1 cellular context compared by ENCODE assay signal in the genomic region with DNA sequence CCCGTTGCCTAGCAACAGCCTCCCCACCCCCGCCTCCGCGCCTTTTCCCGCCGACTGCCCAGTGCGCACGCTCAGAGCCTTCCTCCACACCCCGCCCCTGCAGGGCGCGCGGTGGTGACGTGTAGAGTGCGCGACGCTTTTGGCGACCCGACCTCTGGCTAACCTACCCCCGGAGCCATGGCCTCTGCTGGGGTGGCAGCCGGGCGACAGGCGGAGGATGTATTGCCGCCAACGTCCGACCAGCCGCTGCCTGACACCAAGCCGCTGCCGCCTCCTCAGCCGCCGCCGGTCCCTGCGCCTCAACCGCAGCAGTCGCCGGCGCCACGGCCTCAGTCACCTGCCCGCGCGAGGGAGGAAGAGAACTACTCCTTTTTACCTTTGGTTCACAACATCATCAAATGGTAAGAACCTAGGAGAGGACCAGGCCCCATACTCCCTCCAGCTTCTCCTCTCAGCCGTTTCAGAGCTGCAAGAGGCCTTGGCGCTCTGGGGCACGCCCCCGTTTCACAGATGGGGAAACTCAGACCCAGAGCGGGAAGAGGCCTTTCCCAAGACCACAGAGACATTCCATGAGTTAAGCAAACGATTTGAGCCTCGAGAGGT.
TF ChIP-seq lines count a peak whose summit lies in the region.

TSS of gene MED9 (plus strand) at position 136 of the 603 bp plus-strand sequence. CDS start at position 178, 42 bp downstream.

TF ChIP-seq in GM12878, 131 proteins besides CTCF, POLR2A, EP300 and RAD21 (continued from another document and continues in another):
- TF ChIP-seq, protein P1, sequence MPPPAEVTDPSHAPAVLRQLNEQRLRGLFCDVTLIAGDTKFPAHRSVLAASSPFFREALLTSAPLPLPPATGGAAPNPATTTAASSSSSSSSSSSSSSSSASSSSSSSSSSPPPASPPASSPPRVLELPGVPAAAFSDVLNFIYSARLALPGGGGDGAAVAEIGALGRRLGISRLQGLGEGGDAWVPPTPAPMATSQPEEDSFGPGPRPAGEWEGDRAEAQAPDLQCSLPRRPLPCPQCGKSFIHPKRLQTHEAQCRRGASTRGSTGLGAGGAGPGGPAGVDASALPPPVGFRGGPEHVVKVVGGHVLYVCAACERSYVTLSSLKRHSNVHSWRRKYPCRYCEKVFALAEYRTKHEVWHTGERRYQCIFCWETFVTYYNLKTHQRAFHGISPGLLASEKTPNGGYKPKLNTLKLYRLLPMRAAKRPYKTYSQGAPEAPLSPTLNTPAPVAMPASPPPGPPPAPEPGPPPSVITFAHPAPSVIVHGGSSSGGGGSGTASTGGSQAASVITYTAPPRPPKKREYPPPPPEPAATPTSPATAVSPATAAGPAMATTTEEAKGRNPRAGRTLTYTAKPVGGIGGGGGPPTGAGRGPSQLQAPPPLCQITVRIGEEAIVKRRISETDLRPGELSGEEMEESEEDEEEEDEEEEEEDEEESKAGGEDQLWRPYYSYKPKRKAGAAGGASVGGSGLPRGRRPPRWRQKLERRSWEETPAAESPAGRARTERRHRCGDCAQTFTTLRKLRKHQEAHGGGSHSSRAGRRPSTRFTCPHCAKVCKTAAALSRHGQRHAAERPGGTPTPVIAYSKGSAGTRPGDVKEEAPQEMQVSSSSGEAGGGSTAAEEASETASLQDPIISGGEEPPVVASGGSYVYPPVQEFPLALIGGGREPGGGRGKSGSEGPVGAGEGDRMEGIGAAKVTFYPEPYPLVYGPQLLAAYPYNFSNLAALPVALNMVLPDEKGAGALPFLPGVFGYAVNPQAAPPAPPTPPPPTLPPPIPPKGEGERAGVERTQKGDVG (CRISPR knock-in tag; IDR thresholded peaks at IDR 0.05) = no peak
- TF ChIP-seq, protein P2, sequence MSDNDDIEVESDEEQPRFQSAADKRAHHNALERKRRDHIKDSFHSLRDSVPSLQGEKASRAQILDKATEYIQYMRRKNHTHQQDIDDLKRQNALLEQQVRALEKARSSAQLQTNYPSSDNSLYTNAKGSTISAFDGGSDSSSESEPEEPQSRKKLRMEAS (IDR thresholded peaks at IDR 0.05; ENCODE audit: low read depth, low read length) = peak; percentile 50; the same call in 1 of the 2 replicates
- peak; percentile 40 for TF ChIP-seq BRCA1 (IDR thresholded peaks at IDR 0.05; ENCODE audit: low read depth, low read length)
- TF ChIP-seq MXI1 (IDR thresholded peaks at IDR 0.05; ENCODE audit: low read depth, low read length) = peak; percentile 77
- no peak for TF ChIP-seq GABPA (IDR thresholded peaks at IDR 0.05; ENCODE audit: low read depth)
- TF ChIP-seq MTA2 (IDR thresholded peaks at IDR 0.05; ENCODE audit: low read depth) = no peak
- peak; percentile 38; the same call in 1 of the 3 replicates for TF ChIP-seq POU2F2 (IDR thresholded peaks at IDR 0.05; ENCODE audit: borderline replicate concordance, low read depth, low read length)
- no peak for TF ChIP-seq ZBTB40 (IDR thresholded peaks at IDR 0.05; ENCODE audit: borderline replicate concordance)
- no peak for TF ChIP-seq SUZ12 (IDR thresholded peaks at IDR 0.05; ENCODE audit: unreplicated experiment)
- TF ChIP-seq, protein P3, sequence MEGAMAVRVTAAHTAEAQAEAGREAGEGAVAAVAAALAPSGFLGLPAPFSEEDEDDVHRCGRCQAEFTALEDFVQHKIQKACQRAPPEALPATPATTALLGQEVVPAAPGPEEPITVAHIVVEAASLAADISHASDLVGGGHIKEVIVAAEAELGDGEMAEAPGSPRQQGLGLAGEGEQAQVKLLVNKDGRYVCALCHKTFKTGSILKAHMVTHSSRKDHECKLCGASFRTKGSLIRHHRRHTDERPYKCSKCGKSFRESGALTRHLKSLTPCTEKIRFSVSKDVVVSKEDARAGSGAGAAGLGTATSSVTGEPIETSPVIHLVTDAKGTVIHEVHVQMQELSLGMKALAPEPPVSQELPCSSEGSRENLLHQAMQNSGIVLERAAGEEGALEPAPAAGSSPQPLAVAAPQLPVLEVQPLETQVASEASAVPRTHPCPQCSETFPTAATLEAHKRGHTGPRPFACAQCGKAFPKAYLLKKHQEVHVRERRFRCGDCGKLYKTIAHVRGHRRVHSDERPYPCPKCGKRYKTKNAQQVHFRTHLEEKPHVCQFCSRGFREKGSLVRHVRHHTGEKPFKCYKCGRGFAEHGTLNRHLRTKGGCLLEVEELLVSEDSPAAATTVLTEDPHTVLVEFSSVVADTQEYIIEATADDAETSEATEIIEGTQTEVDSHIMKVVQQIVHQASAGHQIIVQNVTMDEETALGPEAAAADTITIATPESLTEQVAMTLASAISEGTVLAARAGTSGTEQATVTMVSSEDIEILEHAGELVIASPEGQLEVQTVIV (IDR thresholded peaks at IDR 0.05; ENCODE audit: borderline replicate concordance, partially characterized antibody) = no peak
- TF ChIP-seq, protein P4, sequence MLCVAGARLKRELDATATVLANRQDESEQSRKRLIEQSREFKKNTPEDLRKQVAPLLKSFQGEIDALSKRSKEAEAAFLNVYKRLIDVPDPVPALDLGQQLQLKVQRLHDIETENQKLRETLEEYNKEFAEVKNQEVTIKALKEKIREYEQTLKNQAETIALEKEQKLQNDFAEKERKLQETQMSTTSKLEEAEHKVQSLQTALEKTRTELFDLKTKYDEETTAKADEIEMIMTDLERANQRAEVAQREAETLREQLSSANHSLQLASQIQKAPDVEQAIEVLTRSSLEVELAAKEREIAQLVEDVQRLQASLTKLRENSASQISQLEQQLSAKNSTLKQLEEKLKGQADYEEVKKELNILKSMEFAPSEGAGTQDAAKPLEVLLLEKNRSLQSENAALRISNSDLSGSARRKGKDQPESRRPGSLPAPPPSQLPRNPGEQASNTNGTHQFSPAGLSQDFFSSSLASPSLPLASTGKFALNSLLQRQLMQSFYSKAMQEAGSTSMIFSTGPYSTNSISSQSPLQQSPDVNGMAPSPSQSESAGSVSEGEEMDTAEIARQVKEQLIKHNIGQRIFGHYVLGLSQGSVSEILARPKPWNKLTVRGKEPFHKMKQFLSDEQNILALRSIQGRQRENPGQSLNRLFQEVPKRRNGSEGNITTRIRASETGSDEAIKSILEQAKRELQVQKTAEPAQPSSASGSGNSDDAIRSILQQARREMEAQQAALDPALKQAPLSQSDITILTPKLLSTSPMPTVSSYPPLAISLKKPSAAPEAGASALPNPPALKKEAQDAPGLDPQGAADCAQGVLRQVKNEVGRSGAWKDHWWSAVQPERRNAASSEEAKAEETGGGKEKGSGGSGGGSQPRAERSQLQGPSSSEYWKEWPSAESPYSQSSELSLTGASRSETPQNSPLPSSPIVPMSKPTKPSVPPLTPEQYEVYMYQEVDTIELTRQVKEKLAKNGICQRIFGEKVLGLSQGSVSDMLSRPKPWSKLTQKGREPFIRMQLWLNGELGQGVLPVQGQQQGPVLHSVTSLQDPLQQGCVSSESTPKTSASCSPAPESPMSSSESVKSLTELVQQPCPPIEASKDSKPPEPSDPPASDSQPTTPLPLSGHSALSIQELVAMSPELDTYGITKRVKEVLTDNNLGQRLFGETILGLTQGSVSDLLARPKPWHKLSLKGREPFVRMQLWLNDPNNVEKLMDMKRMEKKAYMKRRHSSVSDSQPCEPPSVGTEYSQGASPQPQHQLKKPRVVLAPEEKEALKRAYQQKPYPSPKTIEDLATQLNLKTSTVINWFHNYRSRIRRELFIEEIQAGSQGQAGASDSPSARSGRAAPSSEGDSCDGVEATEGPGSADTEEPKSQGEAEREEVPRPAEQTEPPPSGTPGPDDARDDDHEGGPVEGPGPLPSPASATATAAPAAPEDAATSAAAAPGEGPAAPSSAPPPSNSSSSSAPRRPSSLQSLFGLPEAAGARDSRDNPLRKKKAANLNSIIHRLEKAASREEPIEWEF (IDR thresholded peaks at IDR 0.05; ENCODE audit: insufficient replicate concordance, low read depth, low read length) = no peak
- TF ChIP-seq RAD51 (IDR thresholded peaks at IDR 0.05) = no peak
- no peak for TF ChIP-seq BCL3 (IDR thresholded peaks at IDR 0.05; ENCODE audit: borderline replicate concordance, insufficient read depth, low read depth, low read length, poor library complexity, severe bottlenecking)
- no peak for TF ChIP-seq SUPT20H (IDR thresholded peaks at IDR 0.05; ENCODE audit: borderline replicate concordance, control insufficient read depth, low read depth, low read length)
- TF ChIP-seq ZNF24 (IDR thresholded peaks at IDR 0.05) = no peak
- TF ChIP-seq MYC (IDR thresholded peaks at IDR 0.05; ENCODE audit: insufficient read depth, insufficient read length, insufficient replicate concordance, low read length, severe bottlenecking) = no peak
- no peak for TF ChIP-seq PAX8 (IDR thresholded peaks at IDR 0.05)
- peak; percentile 68; the same call in 1 of the 2 replicates for TF ChIP-seq ASH2L (IDR thresholded peaks at IDR 0.05; ENCODE audit: borderline replicate concordance, low read depth)
- 0 out of 2 replicates have a peak, but pooled peaks have one; percentile 9 for TF ChIP-seq ZSCAN29 (IDR thresholded peaks at IDR 0.05)
- no peak for TF ChIP-seq USF1 (IDR thresholded peaks at IDR 0.05; ENCODE audit: borderline replicate concordance, extremely low read length, insufficient read depth, low read depth, low read length)
- TF ChIP-seq DPF2 (IDR thresholded peaks at IDR 0.05) = no peak; the same call in 1 of the 2 replicates
- TF ChIP-seq IRF3 (IDR thresholded peaks at IDR 0.05) = no peak
- no peak for TF ChIP-seq FOXK2 (IDR thresholded peaks at IDR 0.05)
- TF ChIP-seq SPI1 (IDR thresholded peaks at IDR 0.05; ENCODE audit: borderline replicate concordance, insufficient read depth, low read depth, low read length) = no peak
- peak; percentile 75; the same call in 1 of the 2 replicates for TF ChIP-seq ZNF207 (IDR thresholded peaks at IDR 0.05; ENCODE audit: borderline replicate concordance)
- no peak for TF ChIP-seq ZNF274 (IDR thresholded peaks at IDR 0.05; ENCODE audit: insufficient read depth, insufficient read length)
- no peak for TF ChIP-seq KLF5 (IDR thresholded peaks at IDR 0.05; ENCODE audit: partially characterized antibody)
- no peak for TF ChIP-seq MEF2A (IDR thresholded peaks at IDR 0.05; ENCODE audit: insufficient read depth, low read depth, low read length)
- peak; percentile 74 for TF ChIP-seq NRF1 (conservative IDR thresholded peaks at IDR 0.05; ENCODE audit: low read depth, low read length)
- no peak for TF ChIP-seq IKZF2 (IDR thresholded peaks at IDR 0.05)
- no peak for TF ChIP-seq CBFB (IDR thresholded peaks at IDR 0.05; ENCODE audit: low read depth)
- no peak for TF ChIP-seq NFIC (IDR thresholded peaks at IDR 0.05; ENCODE audit: low read depth, low read length)
- TF ChIP-seq BHLHE40 (IDR thresholded peaks at IDR 0.05; ENCODE audit: borderline replicate concordance in 1 of 2, low read depth in 2 of 2, low read length in 1 of 2) = peak; percentile 37 to 70; a peak in 2 of 4 replicates
- TF ChIP-seq, protein P5, sequence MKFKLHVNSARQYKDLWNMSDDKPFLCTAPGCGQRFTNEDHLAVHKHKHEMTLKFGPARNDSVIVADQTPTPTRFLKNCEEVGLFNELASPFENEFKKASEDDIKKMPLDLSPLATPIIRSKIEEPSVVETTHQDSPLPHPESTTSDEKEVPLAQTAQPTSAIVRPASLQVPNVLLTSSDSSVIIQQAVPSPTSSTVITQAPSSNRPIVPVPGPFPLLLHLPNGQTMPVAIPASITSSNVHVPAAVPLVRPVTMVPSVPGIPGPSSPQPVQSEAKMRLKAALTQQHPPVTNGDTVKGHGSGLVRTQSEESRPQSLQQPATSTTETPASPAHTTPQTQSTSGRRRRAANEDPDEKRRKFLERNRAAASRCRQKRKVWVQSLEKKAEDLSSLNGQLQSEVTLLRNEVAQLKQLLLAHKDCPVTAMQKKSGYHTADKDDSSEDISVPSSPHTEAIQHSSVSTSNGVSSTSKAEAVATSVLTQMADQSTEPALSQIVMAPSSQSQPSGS (IDR thresholded peaks at IDR 0.05; ENCODE audit: low read length) = no peak
- no peak for TF ChIP-seq WRNIP1 (IDR thresholded peaks at IDR 0.05; ENCODE audit: borderline replicate concordance, low read depth, low read length)
